ENCODE assay signal across 8 cellular contexts in genomic region chr11:102317768-102318103, GRCh38. TPM values are rescaled to one million over a fixed set of nuclear protein-coding genes. Genes with fewer than 3 reads are reported as not detected.
DNase-seq lines count a peak whose midpoint lies in the region; ATAC-seq and TF ChIP-seq lines count a peak whose summit lies in the region.

No MANE protein-coding gene starts in this region.

- peaks cover 55% of the 10 kb centered on the region for H3K36me3 Mint-ChIP-seq in activated CD4-positive, alpha-beta T cell treated with anti-CD3 and anti-CD28 coated beads for 36 hours (ENCODE audit: low read depth)

- intact Hi-C loops in activated CD4-positive, alpha-beta T cell treated with anti-CD3 and anti-CD28 coated beads for 36 hours (cut with DNase I, micrococcal nuclease) = loop anchor here (1.0 to 5.0 kb wide), 7 partner anchors 23 to 720 kb away; partner anchors contain the start of genes BIRC2 (in 2 of the 2) and TMEM123 (in 1 of the 2)
- intact Hi-C loops in adrenal gland (cut with DNase I) (no loop called here), thyroid gland (cut with DNase I) (no loop called here)

- H3K4me3 Mint-ChIP-seq in activated CD4-positive, alpha-beta T cell treated with anti-CD3 and anti-CD28 coated beads for 36 hours = peak overlapping the region; percentile 96

- WGBS in adrenal gland, 4 donors = 37 to 49% (median 39%) methylated on average over 6 to 7 of the region's 7 CpGs
- 51% methylated on average over 7 of the region's 7 CpGs for WGBS in thyroid gland, 2 donors

- TF ChIP-seq CTCF in adrenal gland (IDR thresholded peaks at IDR 0.05) = no peak
- TF ChIP-seq CTCF in thyroid gland (IDR thresholded peaks at IDR 0.05) = no peak

- H3K27me3 ChIP-seq in adrenal gland (no peaks in the 10 kb centered on the region), thyroid gland (no peaks in the 10 kb centered on the region)

- H3K9me3 Mint-ChIP-seq in activated CD4-positive, alpha-beta T cell treated with anti-CD3 and anti-CD28 coated beads for 36 hours (ENCODE audit: low read depth) = no peaks in the 10 kb centered on the region

- ATAC-seq in activated CD4-positive, alpha-beta T cell treated with anti-CD3 and anti-CD28 coated beads for 36 hours = peak; percentile 1

- H3K27me3 Mint-ChIP-seq in activated CD4-positive, alpha-beta T cell treated with anti-CD3 and anti-CD28 coated beads for 36 hours = no peaks in the 10 kb centered on the region

- H3K36me3 ChIP-seq in adrenal gland (replicated peaks in 1 of 2) (no peaks in the 10 kb centered on the region), thyroid gland (no peaks in the 10 kb centered on the region)

- peak overlapping the region; percentile 99 for H3K27ac Mint-ChIP-seq in activated CD4-positive, alpha-beta T cell treated with anti-CD3 and anti-CD28 coated beads for 36 hours

- no peak for DNase-seq in activated CD4-positive, alpha-beta T cell treated with anti-CD3 and anti-CD28 coated beads for 36 hours
- DNase-seq in activated CD4-positive, alpha-beta T cell treated with anti-CD3 and anti-CD28 coated beads, Interleukin-2, amount 50 U/mL, for 1 hour = no peak
- DNase-seq in adrenal gland (peak in 1 of 7 donors; percentile 17), kidney tubule cell (ENCODE audit: low spot score) (peak; percentile 52), thyroid gland (no peak), NCI-H69 (lab: John Stamatoyannopoulos, UW) (no peak), germinal center (ENCODE audit: low spot score) (no peak)
- no peak for DNase-seq in stimulated activated naive CD4-positive, alpha-beta T cell treated with Interleukin-2 at 50 U/mL for 16 hours (lab: John Stamatoyannopoulos, UW)

- TF ChIP-seq POLR2A in adrenal gland (IDR thresholded peaks at IDR 0.05) = no peak
- no peak for TF ChIP-seq POLR2A in thyroid gland (IDR thresholded peaks at IDR 0.05)

- peaks cover 0 to 9% of the 10 kb centered on the region in 2 donors for H3K4me1 ChIP-seq in adrenal gland (replicated peaks in 1 of 2)
- H3K4me1 ChIP-seq in thyroid gland = peaks cover 0 to 11% of the 10 kb centered on the region in 2 donors

- H3K9me3 ChIP-seq in adrenal gland (replicated peaks in 1 of 3) (no peaks in the 10 kb centered on the region), thyroid gland (no peaks in the 10 kb centered on the region)

- CTCF ChIA-PET in activated CD4-positive, alpha-beta T cell treated with anti-CD3 and anti-CD28 coated beads for 36 hours (lab: Charles Lee) = interaction anchor here (0.6 to 5.4 kb wide), 15 partner anchors 9 to 412 kb away, joined by 3 to 61 read pairs (median 5); no protein-coding TSS in a partner anchor

- H3K27ac ChIP-seq in adrenal gland = peak overlapping the region in 4 of 5 donors; percentile 56 to 90 (median 65)
- peak overlapping the region; percentile 37 to 66 (median 43) for H3K27ac ChIP-seq in thyroid gland

- POLR2A ChIA-PET in activated CD4-positive, alpha-beta T cell treated with anti-CD3 and anti-CD28 coated beads for 36 hours (lab: Charles Lee) = interaction anchor here (0.5 kb wide), 1 partner anchor 40 kb away, joined by 4 read pairs; no protein-coding TSS in a partner anchor

- peaks cover 69% of the 10 kb centered on the region for H3K4me1 Mint-ChIP-seq in activated CD4-positive, alpha-beta T cell treated with anti-CD3 and anti-CD28 coated beads for 36 hours

- H3K4me3 ChIP-seq in adrenal gland (peak overlapping the region; percentile 63 to 73 (median 66)), thyroid gland (replicated peaks in 1 of 3) (peak overlapping the region; percentile 33 to 61 (median 45))

RNA-seq across cellular contexts. Expression of gene BIRC3, which starts 0.5 kb away (rescaled TPM):
- total RNA-seq in activated CD4-positive, alpha-beta T cell treated with anti-CD3 and anti-CD28 coated beads for 36 hours = 100 to 1,000 TPM in 1 of 2 experiments, 10 to 100 TPM in 1; 99.2 to 109 TPM
- total RNA-seq in adrenal gland (1 to 10 TPM in 7 of 8 donors, under 1 TPM in 1; 0.48 to 8.6 (median 2.8) TPM), thyroid gland (1 to 10 TPM; 2.0 to 6.0 (median 4.1) TPM)
- 1 to 10 TPM; 2.9 to 7.6 (median 3.9) TPM for polyA plus RNA-seq in adrenal gland

RNA-seq across cellular contexts. Expression of gene BIRC2, which starts 29.3 kb away (rescaled TPM):
- 10 to 100 TPM; 33.0 to 48.8 TPM for total RNA-seq in activated CD4-positive, alpha-beta T cell treated with anti-CD3 and anti-CD28 coated beads for 36 hours
- total RNA-seq in adrenal gland (100 to 1,000 TPM in 1 of 8 donors, 10 to 100 TPM in 7; 33.4 to 112 (median 48.4) TPM), thyroid gland (100 to 1,000 TPM in 1 of 4 donors, 10 to 100 TPM in 3; 43.9 to 152 (median 72.9) TPM)
- polyA plus RNA-seq in adrenal gland = 10 to 100 TPM; 25.8 to 50.1 (median 27.9) TPM

Comparison
In these comparisons a context has a peak if more than half of its experiments do, and no peak if none do; other contexts are left out.
1. RNA of gene BIRC3, which starts 0.5 kb away (total RNA-seq): 99.2 to 109 TPM in activated CD4-positive, alpha-beta T cell treated with anti-CD3 and anti-CD28 coated beads for 36 hours; 2.0 to 6.0 TPM in thyroid gland and 0.48 to 8.6 TPM in adrenal gland; every median in the first group is over 10 times any median in the second.
2. intact Hi-C loops: an anchor here in activated CD4-positive, alpha-beta T cell treated with anti-CD3 and anti-CD28 coated beads for 36 hours (1.0 to 5.0 kb wide); none called in adrenal gland and thyroid gland.